ENCODE assay signal across 17 cellular contexts in the genomic region with DNA sequence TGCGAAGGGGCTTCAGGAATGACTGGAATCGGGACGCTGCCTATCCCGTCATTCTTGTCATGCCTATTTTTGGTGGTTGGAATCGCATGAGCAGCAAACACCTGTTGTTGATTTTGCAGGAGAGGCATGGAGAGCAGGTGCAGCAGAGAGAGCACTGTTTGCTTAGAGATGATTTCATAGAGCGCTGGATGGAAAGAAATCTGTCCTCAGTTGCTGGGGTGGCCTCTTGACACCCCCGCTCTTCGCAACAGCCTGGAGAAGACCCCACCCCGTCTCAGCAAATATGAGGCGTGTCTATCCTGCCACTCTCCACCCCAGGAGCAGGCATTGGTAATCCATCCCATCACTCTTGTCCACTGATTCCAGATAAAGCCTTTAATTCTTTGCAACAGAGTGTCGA. TPM values are rescaled to one million over a fixed set of nuclear protein-coding genes. Genes with fewer than 3 reads are reported as not detected.
DNase-seq lines count a peak whose midpoint lies in the region; ATAC-seq and TF ChIP-seq lines count a peak whose summit lies in the region.
"Had no signal": no experiment of that assay in that cellular context is flagged by ENCODE, and none has a peak within 500 bp of the region (broad histone marks: within the 10 kb centered on the region; RNA-seq: fewer than 3 reads in every experiment).

No MANE protein-coding gene starts in this region.

- H3K27me3 ChIP-seq in BLaER1 (no peaks in the 10 kb centered on the region), hepatocyte (no peaks in the 10 kb centered on the region), HAP-1 (ENCODE audit: low read depth) (0 out of 2 replicates have a peak, but pooled peaks cover 5% of the 10 kb centered on the region)
- H3K27me3 ChIP-seq: SJSA1, suprapubic skin had no signal

- peak overlapping the region; percentile 14; the same call in 1 of the 2 replicates for H3K4me2 ChIP-seq in BLaER1
- H3K4me2 ChIP-seq in hepatocyte = peak overlapping the region; percentile 57

- no peaks in the 10 kb centered on the region for H3K9me2 ChIP-seq in hepatocyte (replicated peaks; ENCODE audit: insufficient read depth)

- H3K4me3 ChIP-seq in BLaER1 = no peak overlapping the region
- H3K4me3 ChIP-seq in hepatocyte = no peak overlapping the region
- H3K4me3 ChIP-seq in HAP-1 = no peak overlapping the region
- H3K4me3 ChIP-seq: SJSA1, suprapubic skin had no signal

- TF ChIP-seq CTCF in hepatocyte (IDR thresholded peaks at IDR 0.05; ENCODE audit: poor library complexity) = no peak

- no peak for ATAC-seq in HG03045 (IDR thresholded peaks at IDR 0.05; ENCODE audit: unreplicated experiment)
- ATAC-seq: CD8-positive, alpha-beta T cell; naive thymus-derived CD4-positive, alpha-beta T cell had no signal

- no peak overlapping the region for H3K9ac ChIP-seq in BLaER1

- H3K36me3 ChIP-seq in BLaER1 = no peaks in the 10 kb centered on the region
- H3K36me3 ChIP-seq in hepatocyte (replicated peaks; ENCODE audit: insufficient read depth, low read depth) = no peaks in the 10 kb centered on the region
- H3K36me3 ChIP-seq in HAP-1 (replicated peaks) = no peaks in the 10 kb centered on the region
- H3K36me3 ChIP-seq: SJSA1, suprapubic skin had no signal

- in situ Hi-C loops in HAP-1 (cut with MboI; ENCODE audit: low sequenced_read_pairs) = no loop called here

- H3K4me1 ChIP-seq in BLaER1 (peaks cover 48% of the 10 kb centered on the region), hepatocyte (ENCODE audit: insufficient read depth) (peaks cover 12% of the 10 kb centered on the region), HAP-1 (no peaks in the 10 kb centered on the region)

- H3K79me2 ChIP-seq in hepatocyte = no peaks in the 10 kb centered on the region

- no peak overlapping the region for H2AFZ ChIP-seq in hepatocyte

- H3K9me3 ChIP-seq in BLaER1 (peaks cover 18% of the 10 kb centered on the region), hepatocyte (ENCODE audit: low read depth) (no peaks in the 10 kb centered on the region), HAP-1 (no peaks in the 10 kb centered on the region)
- H3K9me3 ChIP-seq: SJSA1, suprapubic skin had no signal

- WGBS in hepatocyte (ENCODE audit: low lambda C conversion rate, missing lambda C conversion rate) = 53% methylated on average over 11 of the region's 11 CpGs

- DNase-seq in NCI-H1436 (lab: John Stamatoyannopoulos, UW) = peak; percentile 61
- DNase-seq in NCI-H510A (lab: John Stamatoyannopoulos, UW) = peak; percentile 90
- peak; percentile 57 for DNase-seq in hepatocyte (ENCODE audit: low spot score)
- no peak for DNase-seq in cerebellum (ENCODE audit: low spot score)
- DNase-seq in HAP-1 (ENCODE audit: low spot score in 2 of 2) = no peak
- no peak for DNase-seq in HUDEP-2 (lab: John Stamatoyannopoulos, UW; ENCODE audit: unreplicated experiment in 76 of 76)
- DNase-seq: activated CD4-positive, alpha-beta T cell treated with anti-CD3 and anti-CD28 coated beads, Interleukin-2, amount 50 U/mL, for 48 hours; activated naive CD8-positive, alpha-beta T cell treated with anti-CD3 and anti-CD28 coated beads, Interleukin-2, amount 10 ng/mL, durations not matched to agents 7 days and 5 days; activated T-cell treated with anti-CD3 and anti-CD28 coated beads, Interleukin-2, amount 50 U/mL, for 48 hours; CD8-positive, alpha-beta T cell; effector CD8-positive, alpha-beta T cell; left cardiac atrium; naive thymus-derived CD4-positive, alpha-beta T cell had no signal

- H4K20me1 ChIP-seq in BLaER1 (no peaks in the 10 kb centered on the region), hepatocyte (ENCODE audit: insufficient read depth, poor library complexity, severe bottlenecking) (no peaks in the 10 kb centered on the region)

- H3K27ac ChIP-seq in BLaER1 = no peak overlapping the region
- H3K27ac ChIP-seq in hepatocyte = peak overlapping the region; percentile 63
- H3K27ac ChIP-seq: SJSA1, suprapubic skin had no signal

RNA-seq across cellular contexts. Expression of gene NCOR2, which starts 19.3 kb away (rescaled TPM):
- 12.9 and 40.3 TPM in 2 replicates for total RNA-seq in hepatocyte
- 121 and 136 TPM in 2 replicates for polyA plus RNA-seq in hepatocyte
- total RNA-seq in cerebellum = 34.7 TPM

Comparison
In these comparisons a context has a peak if more than half of its experiments do, and no peak if none do; other contexts are left out.
1. DNase-seq: peak in NCI-H1436 (single experiment), NCI-H510A (single experiment) and hepatocyte (single experiment); none in cerebellum (single experiment), HAP-1 (0 of 2) and HUDEP-2 (0 of 76).